ENCODE assay signal across 22 cellular contexts in the genomic region with DNA sequence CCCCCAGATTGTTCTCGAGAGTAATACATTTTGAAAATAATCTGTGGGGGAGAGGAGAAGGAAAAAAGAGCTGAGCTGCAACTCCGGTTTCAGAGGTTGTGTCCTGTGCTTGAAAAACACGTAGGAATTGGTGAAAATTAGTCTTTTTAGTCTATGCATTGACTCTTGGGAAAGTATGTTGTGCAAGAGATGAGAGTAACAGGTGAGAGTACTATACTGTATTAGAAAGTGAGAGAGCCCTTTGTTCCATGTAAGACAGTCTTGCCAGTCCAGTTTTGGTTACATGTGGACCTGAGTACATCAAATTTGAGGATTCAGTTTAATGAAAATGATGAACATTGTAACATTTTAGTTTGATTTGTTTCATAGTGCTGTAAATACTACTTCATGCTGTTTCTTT.
"Had no signal": no experiment of that assay in that cellular context is flagged by ENCODE, and none has a peak within 500 bp of the region (broad histone marks: within the 10 kb centered on the region; RNA-seq: fewer than 3 reads in every experiment).

No MANE protein-coding gene starts in this region.

- DNase-seq: activated CD4-positive, alpha-beta memory T cell treated with anti-CD3 and anti-CD28 coated beads for 36 hours; activated gamma-delta T cell treated with Interleukin-2 at 50 U/mL for 16 hours; activated T-cell treated with anti-CD3 and anti-CD28 coated beads for 4 hours; caudate nucleus; colonic mucosa; erythroblast; foreskin melanocyte; hypothalamus; kidney; left ventricle myocardium superior; mesenchymal stem cell; nephron progenitor cell; occipital lobe; posterior cingulate gyrus; retina; stimulated activated naive B cell treated with anti-CD40 and anti-IgM and Interleukin-4, amounts not matched to agents 10 μg/mL and 1 μg/mL and 100 μg/mL, for 72 hours; upper lobe of right lung; WERI-Rb-1 had no signal

- H3K27ac ChIP-seq: colonic mucosa, thoracic aorta, upper lobe of right lung, WERI-Rb-1 had no signal

- H3K36me3 ChIP-seq: colonic mucosa, thoracic aorta, upper lobe of right lung, WERI-Rb-1 had no signal

- H3K27ac Mint-ChIP-seq: activated CD4-positive, alpha-beta memory T cell treated with anti-CD3 and anti-CD28 coated beads for 36 hours; activated T-helper 1 cell treated with anti-CD3 and anti-CD28 coated beads, Interleukin-12 subunit alpha, Interleukin-12 subunit beta, Interleukin-2, Interleukin-4 antibody, amounts not matched to agents 30 ng/mL and 10 ng/mL and 1 ng/mL, durations not matched to agents 14 hours and 24 hours and 36 hours; nephron progenitor cell; stimulated activated naive B cell treated with anti-CD40 and anti-IgM and Interleukin-4, amounts not matched to agents 10 μg/mL and 1 μg/mL and 100 μg/mL, for 72 hours; T-helper 1 cell treated with Interleukin-12 subunit alpha and Interleukin-12 subunit beta and Interleukin-4 antibody, amounts not matched to agents 30 μg/mL and 1 μg/mL, for 36 hours had no signal

- FAIRE-seq: kidney had no signal

- H3K27me3 ChIP-seq: colonic mucosa, upper lobe of right lung had no signal

- H3K4me1 Mint-ChIP-seq: nephron progenitor cell had no signal

- H3K4me1 ChIP-seq: colonic mucosa, upper lobe of right lung had no signal

- H3K27me3 Mint-ChIP-seq: activated CD4-positive, alpha-beta memory T cell treated with anti-CD3 and anti-CD28 coated beads for 36 hours; brain; stimulated activated naive B cell treated with anti-CD40 and anti-IgM and Interleukin-4, amounts not matched to agents 10 μg/mL and 1 μg/mL and 100 μg/mL, for 72 hours had no signal

- H3K9me3 ChIP-seq: colonic mucosa, thoracic aorta, upper lobe of right lung had no signal

- H3K4me3 ChIP-seq: colonic mucosa, thoracic aorta, upper lobe of right lung had no signal

- H3K4me3 Mint-ChIP-seq: activated CD4-positive, alpha-beta memory T cell treated with anti-CD3 and anti-CD28 coated beads for 36 hours; activated T-helper 1 cell treated with anti-CD3 and anti-CD28 coated beads, Interleukin-12 subunit alpha, Interleukin-12 subunit beta, Interleukin-2, Interleukin-4 antibody, amounts not matched to agents 30 ng/mL and 10 ng/mL and 1 ng/mL, durations not matched to agents 14 hours and 24 hours and 36 hours; brain; nephron progenitor cell; stimulated activated naive B cell treated with anti-CD40 and anti-IgM and Interleukin-4, amounts not matched to agents 10 μg/mL and 1 μg/mL and 100 μg/mL, for 72 hours; T-helper 1 cell treated with Interleukin-12 subunit alpha and Interleukin-12 subunit beta and Interleukin-4 antibody, amounts not matched to agents 30 μg/mL and 1 μg/mL, for 36 hours had no signal

- ATAC-seq: left ventricle myocardium superior; stimulated activated naive B cell treated with anti-CD40 and anti-IgM and Interleukin-4, amounts not matched to agents 10 μg/mL and 1 μg/mL and 100 μg/mL, for 72 hours; upper lobe of right lung had no signal

- H3K9me3 Mint-ChIP-seq: activated CD4-positive, alpha-beta memory T cell treated with anti-CD3 and anti-CD28 coated beads for 36 hours; activated T-helper 1 cell treated with anti-CD3 and anti-CD28 coated beads, Interleukin-12 subunit alpha, Interleukin-12 subunit beta, Interleukin-2, Interleukin-4 antibody, amounts not matched to agents 30 ng/mL and 10 ng/mL and 1 ng/mL, durations not matched to agents 14 hours and 24 hours and 36 hours; T-helper 1 cell treated with Interleukin-12 subunit alpha and Interleukin-12 subunit beta and Interleukin-4 antibody, amounts not matched to agents 30 μg/mL and 1 μg/mL, for 36 hours had no signal
